In genomic region chr17:5210853-5211252, GRCh38 we compare ENCODE assay signal across 17 cellular contexts. TPM values are rescaled to one million over a fixed set of nuclear protein-coding genes. Genes with fewer than 3 reads are reported as not detected.
DNase-seq lines count a peak whose midpoint lies in the region; ATAC-seq and TF ChIP-seq lines count a peak whose summit lies in the region.
"Had no signal": no experiment of that assay in that cellular context is flagged by ENCODE, and none has a peak within 500 bp of the region (broad histone marks: within the 10 kb centered on the region; RNA-seq: fewer than 3 reads in every experiment).

No MANE protein-coding gene starts in this region.

- CTCF ChIA-PET in CD8-positive, alpha-beta T cell (lab: Charles Lee) = interaction anchor here (1.2 kb wide), 1 partner anchor 20 kb away, joined by 3 read pairs; no protein-coding TSS in a partner anchor

- H2AFZ ChIP-seq in GM23338 = no peak overlapping the region

- H3K4me2 ChIP-seq in GM23338 = no peak overlapping the region

- WGBS in body of pancreas, 2 donors = 86 to 99% methylated on average over 5 of the region's 5 CpGs

- no peaks in the 10 kb centered on the region for H3K9me3 ChIP-seq in CD8-positive, alpha-beta T cell (ENCODE audit: low read length)
- H3K9me3 ChIP-seq in body of pancreas = no peaks in the 10 kb centered on the region

- H3K27ac ChIP-seq in CD8-positive, alpha-beta T cell (ENCODE audit: low read depth, low read length) = no peak overlapping the region
- no peak overlapping the region for H3K27ac ChIP-seq in GM23338 (ENCODE audit: low read depth)
- peak overlapping the region in 1 of 4 donors; percentile 35 for H3K27ac ChIP-seq in body of pancreas

- no peaks in the 10 kb centered on the region for H3K36me3 ChIP-seq in CD8-positive, alpha-beta T cell (ENCODE audit: insufficient read depth, low read length)
- no peaks in the 10 kb centered on the region for H3K36me3 ChIP-seq in GM23338 (ENCODE audit: insufficient read depth)
- peaks cover 0 to 2% of the 10 kb centered on the region in 2 donors for H3K36me3 ChIP-seq in body of pancreas (replicated peaks in 1 of 2; ENCODE audit: insufficient read depth in 1 of 2, low read depth in 2 of 2)

- no peaks in the 10 kb centered on the region for H3K9me2 ChIP-seq in GM23338 (ENCODE audit: insufficient read depth)

- H3K4me3 ChIP-seq in CD8-positive, alpha-beta T cell (ENCODE audit: low read depth, low read length) = no peak overlapping the region
- no peak overlapping the region for H3K4me3 ChIP-seq in GM23338
- H3K4me3 ChIP-seq in body of pancreas = no peak overlapping the region

- no peak for DNase-seq in CD8-positive, alpha-beta T cell
- no peak for DNase-seq in stimulated activated effector memory CD8-positive, alpha-beta T cell treated with anti-CD3 and anti-CD28 coated beads, Interleukin-12 subunit alpha, Interleukin-12 subunit beta, amount 100 ng/mL, for 72 hours (ENCODE audit: low spot score in 2 of 2)
- no peak for DNase-seq in GM23338 (ENCODE audit: low spot score)
- DNase-seq in NCI-H748 treated with DMSO at 0.1 percent for 48 hours (lab: John Stamatoyannopoulos, UW) = no peak
- DNase-seq in body of pancreas = no peak
- no peak for DNase-seq in activated CD8-positive, alpha-beta memory T cell treated with anti-CD3 and anti-CD28 coated beads, Interleukin-2, amount 50 U/mL, for 4 hours
- DNase-seq: AML-193; DMS53; effector memory CD4-positive, alpha-beta T cell; HCEC 1CT; NCI-H1694; NCI-H510A had no signal

- peaks cover 19% of the 10 kb centered on the region for H3K4me1 ChIP-seq in CD8-positive, alpha-beta T cell (ENCODE audit: insufficient read depth, low read length)
- H3K4me1 ChIP-seq in GM23338 (ENCODE audit: insufficient read depth) = no peaks in the 10 kb centered on the region
- H3K4me1 ChIP-seq in body of pancreas = no peaks in the 10 kb centered on the region

- H3K79me2 ChIP-seq in GM23338 (replicated peaks; ENCODE audit: insufficient read depth) = no peaks in the 10 kb centered on the region

- no peak for TF ChIP-seq CTCF in CD8-positive, alpha-beta T cell (IDR thresholded peaks at IDR 0.05)
- TF ChIP-seq CTCF in GM23338 (conservative IDR thresholded peaks at IDR 0.05; ENCODE audit: low read depth in 2 of 2) (no peak), body of pancreas (IDR thresholded peaks at IDR 0.05) (no peak)

- H3K9me3 Mint-ChIP-seq in CD8-positive, alpha-beta T cell = no peaks in the 10 kb centered on the region
- no peaks in the 10 kb centered on the region for H3K9me3 Mint-ChIP-seq in activated T-helper 17 cell treated with anti-CD3 and anti-CD28 coated beads, Interleukin-2, amount 50 U/mL, for 72 hours
- no peaks in the 10 kb centered on the region for H3K9me3 Mint-ChIP-seq in stimulated activated effector memory CD8-positive, alpha-beta T cell treated with anti-CD3 and anti-CD28 coated beads, Interleukin-12 subunit alpha, Interleukin-12 subunit beta, amount 100 ng/mL, for 72 hours
- H3K9me3 Mint-ChIP-seq in GM23338 = no peaks in the 10 kb centered on the region
- H3K9me3 Mint-ChIP-seq: activated naive CD4-positive, alpha-beta T cell treated with anti-CD3 and anti-CD28 coated beads, Interleukin-2, amount 50 U/mL, for 72 hours had no signal

- H3K36me3 Mint-ChIP-seq in CD8-positive, alpha-beta T cell = peaks cover 38% of the 10 kb centered on the region
- no peaks in the 10 kb centered on the region for H3K36me3 Mint-ChIP-seq in activated T-helper 17 cell treated with anti-CD3 and anti-CD28 coated beads, Interleukin-2, amount 50 U/mL, for 72 hours (ENCODE audit: low read depth)
- no peaks in the 10 kb centered on the region for H3K36me3 Mint-ChIP-seq in stimulated activated effector memory CD8-positive, alpha-beta T cell treated with anti-CD3 and anti-CD28 coated beads, Interleukin-12 subunit alpha, Interleukin-12 subunit beta, amount 100 ng/mL, for 72 hours
- H3K36me3 Mint-ChIP-seq in GM23338 (ENCODE audit: low read depth) = no peaks in the 10 kb centered on the region
- H3K36me3 Mint-ChIP-seq: activated naive CD4-positive, alpha-beta T cell treated with anti-CD3 and anti-CD28 coated beads, Interleukin-2, amount 50 U/mL, for 72 hours had no signal

- no peak for ATAC-seq in CD8-positive, alpha-beta T cell
- ATAC-seq in HG02642 (IDR thresholded peaks at IDR 0.05; ENCODE audit: poor library complexity, unreplicated experiment) (peak; percentile 41), GM23338 (no peak), body of pancreas (no peak)
- no peak for ATAC-seq in activated T-helper 17 cell treated with anti-CD3 and anti-CD28 coated beads, Interleukin-2, amount 50 U/mL, for 72 hours (replicated peaks)
- no peak for ATAC-seq in stimulated activated effector memory CD8-positive, alpha-beta T cell treated with anti-CD3 and anti-CD28 coated beads, Interleukin-12 subunit alpha, Interleukin-12 subunit beta, amount 100 ng/mL, for 72 hours
- ATAC-seq: activated naive CD4-positive, alpha-beta T cell treated with anti-CD3 and anti-CD28 coated beads, Interleukin-2, amount 50 U/mL, for 72 hours had no signal

- H3F3A ChIP-seq in GM23338 (replicated peaks; ENCODE audit: low read depth) = no peaks in the 10 kb centered on the region

- no peak for TF ChIP-seq POLR2A in body of pancreas (IDR thresholded peaks at IDR 0.05)

- H3K27me3 ChIP-seq in CD8-positive, alpha-beta T cell (ENCODE audit: insufficient read depth, low read length) = no peaks in the 10 kb centered on the region
- H3K27me3 ChIP-seq in GM23338 (ENCODE audit: insufficient read depth) (no peaks in the 10 kb centered on the region), body of pancreas (no peaks in the 10 kb centered on the region)

- H3K27me3 Mint-ChIP-seq in CD8-positive, alpha-beta T cell (ENCODE audit: low read depth) = no peaks in the 10 kb centered on the region
- H3K27me3 Mint-ChIP-seq in activated T-helper 17 cell treated with anti-CD3 and anti-CD28 coated beads, Interleukin-2, amount 50 U/mL, for 72 hours = no peaks in the 10 kb centered on the region
- H3K27me3 Mint-ChIP-seq in GM23338 (ENCODE audit: insufficient read depth, low read depth, poor library complexity) = peaks cover 1% of the 10 kb centered on the region

- peaks cover 18% of the 10 kb centered on the region for H3K4me1 Mint-ChIP-seq in CD8-positive, alpha-beta T cell (ENCODE audit: low read depth)
- peaks cover 4% of the 10 kb centered on the region for H3K4me1 Mint-ChIP-seq in activated T-helper 17 cell treated with anti-CD3 and anti-CD28 coated beads, Interleukin-2, amount 50 U/mL, for 72 hours
- H3K4me1 Mint-ChIP-seq in stimulated activated effector memory CD8-positive, alpha-beta T cell treated with anti-CD3 and anti-CD28 coated beads, Interleukin-12 subunit alpha, Interleukin-12 subunit beta, amount 100 ng/mL, for 72 hours = no peaks in the 10 kb centered on the region
- no peaks in the 10 kb centered on the region; the same call in 2 of the 3 replicates for H3K4me1 Mint-ChIP-seq in GM23338

- POLR2A ChIA-PET in CD8-positive, alpha-beta T cell (lab: Charles Lee) = interaction anchor here (1.8 kb wide), 1 partner anchor 16 kb away, joined by 5 read pairs; no protein-coding TSS in a partner anchor

- intact Hi-C loops in CD8-positive, alpha-beta T cell (cut with DNase I, micrococcal nuclease) = no loop called here
- intact Hi-C loops in body of pancreas (cut with DNase I) = no loop called here

- H3K27ac Mint-ChIP-seq in CD8-positive, alpha-beta T cell = peak overlapping the region; percentile 88
- H3K27ac Mint-ChIP-seq in activated T-helper 17 cell treated with anti-CD3 and anti-CD28 coated beads, Interleukin-2, amount 50 U/mL, for 72 hours = peak overlapping the region; percentile 44
- H3K27ac Mint-ChIP-seq in stimulated activated effector memory CD8-positive, alpha-beta T cell treated with anti-CD3 and anti-CD28 coated beads, Interleukin-12 subunit alpha, Interleukin-12 subunit beta, amount 100 ng/mL, for 72 hours = peak overlapping the region; percentile 37
- no peak overlapping the region for H3K27ac Mint-ChIP-seq in GM23338

- no peaks in the 10 kb centered on the region for H4K20me1 ChIP-seq in GM23338 (replicated peaks; ENCODE audit: insufficient read depth)

- H3K4me3 Mint-ChIP-seq in CD8-positive, alpha-beta T cell = peak overlapping the region; percentile 16
- H3K4me3 Mint-ChIP-seq in activated T-helper 17 cell treated with anti-CD3 and anti-CD28 coated beads, Interleukin-2, amount 50 U/mL, for 72 hours = no peak overlapping the region
- H3K4me3 Mint-ChIP-seq in stimulated activated effector memory CD8-positive, alpha-beta T cell treated with anti-CD3 and anti-CD28 coated beads, Interleukin-12 subunit alpha, Interleukin-12 subunit beta, amount 100 ng/mL, for 72 hours = no peak overlapping the region
- no peak overlapping the region for H3K4me3 Mint-ChIP-seq in GM23338

TF ChIP-seq in GM23338, 12 proteins besides CTCF, POLR2A, EP300 and RAD21 (continues in another document):
- TF ChIP-seq ZNF114 (CRISPR knock-in tag; IDR thresholded peaks at IDR 0.05) (no peak), ETS1 (IDR thresholded peaks at IDR 0.05) (no peak), STAT1 (IDR thresholded peaks at IDR 0.05; ENCODE audit: unreplicated experiment) (no peak), EZH2phosphoT487 (IDR thresholded peaks at IDR 0.05; ENCODE audit: unreplicated experiment) (no peak)

RNA-seq across cellular contexts. Expression of gene ZNF594, which starts 19.2 kb away (rescaled TPM):
- 1 to 10 TPM; 3.2 to 3.3 TPM for total RNA-seq in CD8-positive, alpha-beta T cell
- 1 to 10 TPM; 4.7 to 6.3 TPM for total RNA-seq in activated T-helper 17 cell treated with anti-CD3 and anti-CD28 coated beads, Interleukin-2, amount 50 U/mL, for 72 hours
- total RNA-seq in GM23338 (2014; rRNA removed; shearing (Covaris generic)) = 15.6 and 16.2 TPM in 2 replicates
- polyA plus RNA-seq in GM23338 (2016; fragmentation: Nextera tagmentation; extraction: Ambion mirVana) = 5.3 and 7.0 TPM in 2 replicates
- total RNA-seq in body of pancreas = 1 to 10 TPM; 4.4 to 6.9 TPM

RNA-seq across cellular contexts. Expression of gene SCIMP, which starts 23.8 kb away (rescaled TPM):
- under 1 TPM; 0.14 to 0.19 TPM for total RNA-seq in CD8-positive, alpha-beta T cell
- not detected for total RNA-seq in activated T-helper 17 cell treated with anti-CD3 and anti-CD28 coated beads, Interleukin-2, amount 50 U/mL, for 72 hours
- not detected in 2 replicates for total RNA-seq in GM23338 (2014; rRNA removed; shearing (Covaris generic))
- 0.24 and 0.36 TPM in 2 replicates for polyA plus RNA-seq in GM23338 (2016; fragmentation: Nextera tagmentation; extraction: Ambion mirVana)
- 1 to 10 TPM in 1 of 2 donors, under 1 TPM in 1; 0.33 to 2.1 TPM for total RNA-seq in body of pancreas
- total RNA-seq: myocyte; T-helper 1 cell treated with Interleukin-12 subunit alpha and Interleukin-12 subunit beta and Interleukin-4 antibody, amounts not matched to agents 30 ng/mL and 1 ng/mL, for 36 hours had no signal
